Comparison of ENCODE assay signal across 18 cellular contexts in the genomic region with DNA sequence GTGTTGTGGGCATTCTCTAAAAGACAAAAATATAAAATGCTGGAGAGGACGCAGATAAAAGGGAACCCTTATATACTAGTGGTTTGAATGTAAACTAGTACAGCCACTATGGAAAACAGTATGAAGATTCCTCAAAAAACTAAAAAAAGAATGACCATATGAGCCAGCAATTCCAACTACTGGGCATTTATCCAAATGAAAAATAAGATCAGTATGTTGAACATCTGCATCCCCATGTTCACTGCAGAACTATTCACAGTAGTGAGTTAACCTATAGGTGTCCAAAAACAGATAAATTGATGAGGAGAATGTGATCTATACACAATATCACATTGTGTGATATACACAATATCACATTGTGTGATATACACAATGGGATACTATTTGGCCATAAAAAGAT.
A peak's percentile ranks its signal among the peaks of the same experiment; 100 is the strongest.
DNase-seq lines count a peak whose midpoint lies in the region; ATAC-seq, FAIRE-seq and TF ChIP-seq lines count a peak whose summit lies in the region.
"Had no signal": no experiment of that assay in that cellular context is flagged by ENCODE, and none has a peak within 500 bp of the region (broad histone marks: within the 10 kb centered on the region; RNA-seq: fewer than 3 reads in every experiment).

No MANE protein-coding gene starts in this region.

- H3K27me3 ChIP-seq in SK-N-SH (ENCODE audit: insufficient read depth) (no peaks in the 10 kb centered on the region), astrocyte (ENCODE audit: insufficient read depth, low read length) (no peaks in the 10 kb centered on the region)
- H3K27me3 ChIP-seq: MG63 had no signal

- H3K9me3 ChIP-seq in SK-N-SH: no peaks in the 10 kb centered on the region
- no peaks in the 10 kb centered on the region for H3K9me3 ChIP-seq in astrocyte (ENCODE audit: insufficient read depth, low read depth, low read length)
- H3K9me3 ChIP-seq: MG63 had no signal

- H3K27ac ChIP-seq in SK-N-SH (ENCODE audit: low read depth in 2 of 2, low read length in 1 of 2) (no peak overlapping the region), astrocyte (ENCODE audit: low read depth, low read length) (no peak overlapping the region)
- H3K27ac ChIP-seq: C4-2B, HL-60, KMS-11 had no signal

- DNase-seq in SK-N-SH: no peak
- peak; percentile 30 for DNase-seq in astrocyte (ENCODE audit: low read depth)
- peak; percentile 0 for DNase-seq in fibroblast of mammary gland (ENCODE audit: low read depth)
- peak; percentile 3 for DNase-seq in smooth muscle cell of the brain vasculature (ENCODE audit: low read depth, low spot score)
- no peak for DNase-seq in HuH-7 (ENCODE audit: low spot score)
- no peak for DNase-seq in endothelial cell (ENCODE audit: low spot score)
- DNase-seq: MG63, NCI-H1105 treated with DMSO at 0.1 percent for 48 hours, NCI-H2029 treated with DMSO at 0.1 percent for 48 hours, NCI-H524 treated with DMSO at 0.1 percent for 48 hours had no signal

- H3K4me3 Mint-ChIP-seq in astrocyte (ENCODE audit: unreplicated experiment): no peak overlapping the region
- H3K4me3 Mint-ChIP-seq in endothelial cell (ENCODE audit: unreplicated experiment): no peak overlapping the region
- H3K4me3 Mint-ChIP-seq: GM23338 had no signal

- ATAC-seq in SK-N-SH treated with all-trans-retinoic acid at 6 μM for 48 hours: peak; percentile 71
- no peak for ATAC-seq in GM19328 (IDR thresholded peaks at IDR 0.05; ENCODE audit: unreplicated experiment)
- ATAC-seq: GM12878, GM23338 had no signal

- H3K9ac ChIP-seq in SK-N-SH (no peak overlapping the region), astrocyte (ENCODE audit: low read length) (no peak overlapping the region)
- H3K9ac ChIP-seq: KMS-11 had no signal

- H4K20me1 ChIP-seq in SK-N-SH (ENCODE audit: insufficient read depth) (no peaks in the 10 kb centered on the region), astrocyte (ENCODE audit: insufficient read depth, low read length) (no peaks in the 10 kb centered on the region)

- H3K27me3 Mint-ChIP-seq in astrocyte (ENCODE audit: low read depth, unreplicated experiment) (no peaks in the 10 kb centered on the region), endothelial cell (ENCODE audit: unreplicated experiment) (no peaks in the 10 kb centered on the region)

- TF ChIP-seq RAD21 in SK-N-SH (IDR thresholded peaks at IDR 0.05; ENCODE audit: low read length): no peak

- H3K9me3 Mint-ChIP-seq in astrocyte (ENCODE audit: unreplicated experiment) (no peaks in the 10 kb centered on the region), endothelial cell (ENCODE audit: unreplicated experiment) (no peaks in the 10 kb centered on the region)
- H3K9me3 Mint-ChIP-seq: GM23338 had no signal

- H3K4me1 Mint-ChIP-seq in astrocyte (ENCODE audit: low read depth, unreplicated experiment): no peaks in the 10 kb centered on the region
- no peaks in the 10 kb centered on the region for H3K4me1 Mint-ChIP-seq in endothelial cell (ENCODE audit: unreplicated experiment)
- H3K4me1 Mint-ChIP-seq: GM23338 had no signal

- no peak for TF ChIP-seq EP300 in SK-N-SH (IDR thresholded peaks at IDR 0.05; ENCODE audit: borderline replicate concordance in 1 of 2, low read depth in 1 of 2, low read length in 1 of 2)

- no peaks in the 10 kb centered on the region for H3F3A ChIP-seq in SK-N-SH (replicated peaks; ENCODE audit: insufficient read depth)

- H3K36me3 Mint-ChIP-seq in astrocyte (ENCODE audit: low read depth, unreplicated experiment): no peaks in the 10 kb centered on the region
- no peaks in the 10 kb centered on the region for H3K36me3 Mint-ChIP-seq in endothelial cell (ENCODE audit: low read depth, unreplicated experiment)

- POLR2A ChIA-PET in SK-N-SH (lab: Yijun Ruan, JAX): no interaction called here

- WGBS in SK-N-SH (ENCODE audit: low lambda C conversion rate): 28% methylated on average over 1 of the region's 1 CpG

- no peaks in the 10 kb centered on the region for H3K79me2 ChIP-seq in SK-N-SH (ENCODE audit: insufficient read depth)
- H3K79me2 ChIP-seq in astrocyte (ENCODE audit: insufficient read depth, low read length): no peaks in the 10 kb centered on the region

- FAIRE-seq in astrocyte (lab: Jason Lieb, UNC): no peak
- FAIRE-seq: GM12878, GM19239 had no signal

- CTCF ChIA-PET in SK-N-SH (lab: Yijun Ruan, JAX): no interaction called here

- H3K4me1 ChIP-seq in SK-N-SH (ENCODE audit: control insufficient read depth in 1 of 2, insufficient read depth in 2 of 2, low read depth in 1 of 2, low read length in 1 of 2) (no peaks in the 10 kb centered on the region), astrocyte (ENCODE audit: insufficient read depth, low read length) (no peaks in the 10 kb centered on the region)

- H3K36me3 ChIP-seq in SK-N-SH (replicated peaks in 1 of 2; ENCODE audit: control insufficient read depth in 1 of 2, insufficient read depth in 2 of 2, low read length in 1 of 2) (no peaks in the 10 kb centered on the region), astrocyte (ENCODE audit: insufficient read depth, low read length) (no peaks in the 10 kb centered on the region)
- H3K36me3 ChIP-seq: MG63 had no signal

- TF ChIP-seq CTCF in SK-N-SH (IDR thresholded peaks at IDR 0.05) (no peak), astrocyte (IDR thresholded peaks at IDR 0.05; ENCODE audit: insufficient read depth, low read depth, low read length) (no peak), fibroblast of mammary gland (conservative IDR thresholded peaks at IDR 0.05; ENCODE audit: control insufficient read depth, insufficient read depth, low read depth, low read length) (no peak), endothelial cell (IDR thresholded peaks at IDR 0.05; ENCODE audit: unreplicated experiment) (no peak)

- H3K27ac Mint-ChIP-seq in astrocyte (ENCODE audit: unreplicated experiment): no peak overlapping the region
- no peak overlapping the region for H3K27ac Mint-ChIP-seq in endothelial cell (ENCODE audit: unreplicated experiment)
- H3K27ac Mint-ChIP-seq: GM23338 had no signal

- no peak overlapping the region for H3K4me2 ChIP-seq in SK-N-SH
- no peak overlapping the region for H3K4me2 ChIP-seq in astrocyte (ENCODE audit: low read length)
- H3K4me2 ChIP-seq: GM23338, KMS-11 had no signal

- no peaks in the 10 kb centered on the region for H3K9me2 ChIP-seq in SK-N-SH

- H3K4me3 ChIP-seq in SK-N-SH (ENCODE audit: low read depth in 2 of 2, low read length in 1 of 2) (no peak overlapping the region), astrocyte (ENCODE audit: insufficient read depth, low read depth, low read length) (no peak overlapping the region), fibroblast of mammary gland (ENCODE audit: control insufficient read depth, low read depth, low read length) (no peak overlapping the region)
- H3K4me3 ChIP-seq: GM12878, GM23338, MG63 had no signal

- H2AFZ ChIP-seq in SK-N-SH (ENCODE audit: low read depth) (no peak overlapping the region), astrocyte (ENCODE audit: low read depth, low read length) (no peak overlapping the region)
- H2AFZ ChIP-seq: GM23338 had no signal

TF ChIP-seq in SK-N-SH treated with all-trans-retinoic acid at 6 μM for 48 hours, 23 proteins besides CTCF, POLR2A, EP300 and RAD21 (continues in another document):
- TF ChIP-seq RARB (CRISPR knock-in tag; IDR thresholded peaks at IDR 0.05): no peak
- TF ChIP-seq, protein P1, sequence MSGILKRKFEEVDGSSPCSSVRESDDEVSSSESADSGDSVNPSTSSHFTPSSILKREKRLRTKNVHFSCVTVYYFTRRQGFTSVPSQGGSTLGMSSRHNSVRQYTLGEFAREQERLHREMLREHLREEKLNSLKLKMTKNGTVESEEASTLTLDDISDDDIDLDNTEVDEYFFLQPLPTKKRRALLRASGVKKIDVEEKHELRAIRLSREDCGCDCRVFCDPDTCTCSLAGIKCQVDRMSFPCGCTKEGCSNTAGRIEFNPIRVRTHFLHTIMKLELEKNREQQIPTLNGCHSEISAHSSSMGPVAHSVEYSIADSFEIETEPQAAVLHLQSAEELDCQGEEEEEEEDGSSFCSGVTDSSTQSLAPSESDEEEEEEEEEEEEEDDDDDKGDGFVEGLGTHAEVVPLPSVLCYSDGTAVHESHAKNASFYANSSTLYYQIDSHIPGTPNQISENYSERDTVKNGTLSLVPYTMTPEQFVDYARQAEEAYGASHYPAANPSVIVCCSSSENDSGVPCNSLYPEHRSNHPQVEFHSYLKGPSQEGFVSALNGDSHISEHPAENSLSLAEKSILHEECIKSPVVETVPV (CRISPR knock-in tag; IDR thresholded peaks at IDR 0.05): no peak

TF ChIP-seq in SK-N-SH, 30 proteins besides CTCF, POLR2A, EP300 and RAD21:
- TF ChIP-seq, protein P2, sequence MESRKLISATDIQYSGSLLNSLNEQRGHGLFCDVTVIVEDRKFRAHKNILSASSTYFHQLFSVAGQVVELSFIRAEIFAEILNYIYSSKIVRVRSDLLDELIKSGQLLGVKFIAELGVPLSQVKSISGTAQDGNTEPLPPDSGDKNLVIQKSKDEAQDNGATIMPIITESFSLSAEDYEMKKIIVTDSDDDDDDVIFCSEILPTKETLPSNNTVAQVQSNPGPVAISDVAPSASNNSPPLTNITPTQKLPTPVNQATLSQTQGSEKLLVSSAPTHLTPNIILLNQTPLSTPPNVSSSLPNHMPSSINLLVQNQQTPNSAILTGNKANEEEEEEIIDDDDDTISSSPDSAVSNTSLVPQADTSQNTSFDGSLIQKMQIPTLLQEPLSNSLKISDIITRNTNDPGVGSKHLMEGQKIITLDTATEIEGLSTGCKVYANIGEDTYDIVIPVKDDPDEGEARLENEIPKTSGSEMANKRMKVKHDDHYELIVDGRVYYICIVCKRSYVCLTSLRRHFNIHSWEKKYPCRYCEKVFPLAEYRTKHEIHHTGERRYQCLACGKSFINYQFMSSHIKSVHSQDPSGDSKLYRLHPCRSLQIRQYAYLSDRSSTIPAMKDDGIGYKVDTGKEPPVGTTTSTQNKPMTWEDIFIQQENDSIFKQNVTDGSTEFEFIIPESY (IDR thresholded peaks at IDR 0.05; ENCODE audit: borderline replicate concordance, low read depth): no peak
- no peak for TF ChIP-seq RXRA (IDR thresholded peaks at IDR 0.05; ENCODE audit: borderline replicate concordance, low read depth)

Comparison
In these comparisons a context has a peak if more than half of its experiments do, and no peak if none do; other contexts are left out.
1. DNase-seq: peak in astrocyte (single experiment), fibroblast of mammary gland (single experiment) and smooth muscle cell of the brain vasculature (single experiment); none in SK-N-SH (single experiment), HuH-7 (single experiment) and endothelial cell (single experiment).